In the genomic region with DNA sequence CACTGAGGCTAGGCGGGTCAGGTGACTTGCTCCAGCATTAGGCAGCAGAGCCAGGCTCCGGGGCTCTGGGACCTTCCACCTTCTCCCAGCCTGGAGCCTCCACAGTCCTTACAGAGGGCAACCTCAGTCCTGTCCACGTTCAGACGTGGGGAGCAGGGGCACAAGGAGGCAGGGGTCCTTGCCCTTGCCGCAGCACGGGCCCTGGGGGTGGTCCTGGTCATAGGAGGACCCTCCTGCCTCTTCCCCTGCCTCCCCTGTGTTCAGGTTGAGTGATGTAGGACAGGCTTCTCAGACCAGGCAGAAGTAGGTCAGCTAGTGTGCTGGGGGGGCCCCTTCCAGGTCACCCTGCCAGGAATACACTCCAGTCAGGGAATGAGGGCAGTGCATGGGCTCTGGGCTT, we compare ENCODE assay signal across 27 cellular contexts. TPM values are rescaled to one million over a fixed set of nuclear protein-coding genes. Genes with fewer than 3 reads are reported as not detected.
DNase-seq lines count a peak whose midpoint lies in the region; ATAC-seq and TF ChIP-seq lines count a peak whose summit lies in the region.
"Had no signal": no experiment of that assay in that cellular context is flagged by ENCODE, and none has a peak within 500 bp of the region (broad histone marks: within the 10 kb centered on the region; RNA-seq: fewer than 3 reads in every experiment).

No MANE protein-coding gene starts in this region.

- no peak overlapping the region for H3K27ac Mint-ChIP-seq in natural killer cell treated with Interleukin-12 subunit alpha and Interleukin-12 subunit beta and Interleukin-15 and Interleukin-18, amount 100 ng/mL, for 72 hours
- H3K27ac Mint-ChIP-seq in natural killer cell, result no peak overlapping the region
- H3K27ac Mint-ChIP-seq: CD14-positive monocyte had no signal

- H3K4me3 Mint-ChIP-seq in natural killer cell treated with Interleukin-12 subunit alpha and Interleukin-12 subunit beta and Interleukin-15 and Interleukin-18, amount 100 ng/mL, for 72 hours, result no peak overlapping the region
- H3K4me3 Mint-ChIP-seq in natural killer cell, result no peak overlapping the region
- H3K4me3 Mint-ChIP-seq: CD14-positive monocyte; CD8-positive, alpha-beta memory T cell had no signal

- peak overlapping the region; percentile 38 for H4K91ac ChIP-seq in neuronal stem cell (ENCODE audit: low read depth, low read length, poor library complexity)

- TF ChIP-seq CTCF in natural killer cell (IDR thresholded peaks at IDR 0.05) (no peak), foreskin keratinocyte (conservative IDR thresholded peaks at IDR 0.05) (no peak)

- peaks cover 7 to 19% of the 10 kb centered on the region in 2 donors for H3K27me3 Mint-ChIP-seq in natural killer cell treated with Interleukin-12 subunit alpha and Interleukin-12 subunit beta and Interleukin-15 and Interleukin-18, amount 100 ng/mL, for 72 hours
- H3K27me3 Mint-ChIP-seq in natural killer cell (ENCODE audit: low read depth in 2 of 2), result peaks cover 18 to 20% of the 10 kb centered on the region in 2 donors

- H2BK120ac ChIP-seq in neuronal stem cell (ENCODE audit: low read depth, low read length), result no peak overlapping the region

- H3K79me1 ChIP-seq in neuronal stem cell (ENCODE audit: low read depth, low read length), result no peaks in the 10 kb centered on the region

- WGBS in neuronal stem cell (ENCODE audit: extremely low coverage in 2 of 2, insufficient read length in 2 of 2, insufficient replicate concordance in 1 of 2), 2 donors, result no CpG with 5 or more reads among the region's 6 CpGs
- 73 to 79% methylated on average over 6 of the region's 6 CpGs for whole genome bisulfite sequencing in aorta, 2 donors

- no peaks in the 10 kb centered on the region for H3K9me3 ChIP-seq in neuronal stem cell (replicated peaks in 1 of 2; ENCODE audit: control insufficient read depth in 2 of 2, insufficient read depth in 1 of 2, low read depth in 1 of 2, low read length in 2 of 2)
- H3K9me3 ChIP-seq in aorta (ENCODE audit: control insufficient read depth, low read length), result no peaks in the 10 kb centered on the region
- H3K9me3 ChIP-seq: BE2C had no signal

- peak overlapping the region; percentile 52 for H3K27ac ChIP-seq in foreskin keratinocyte
- no peak overlapping the region for H3K27ac ChIP-seq in neuronal stem cell (replicated peaks; ENCODE audit: low read length)
- H3K27ac ChIP-seq in aorta (ENCODE audit: low read depth in 1 of 2, low read length in 2 of 2), result no peak overlapping the region
- H3K27ac ChIP-seq: SK-N-MC had no signal

- no peak overlapping the region for H3K9ac ChIP-seq in neuronal stem cell (ENCODE audit: low read depth, low read length, poor library complexity)

- no peaks in the 10 kb centered on the region for H3K36me3 ChIP-seq in neuronal stem cell (replicated peaks in 1 of 2; ENCODE audit: control insufficient read depth in 2 of 2, insufficient read depth in 2 of 2, low read length in 2 of 2)
- no peaks in the 10 kb centered on the region for H3K36me3 ChIP-seq in aorta (ENCODE audit: control insufficient read depth in 1 of 2, insufficient read depth in 2 of 2, low read length in 1 of 2)
- H3K36me3 ChIP-seq: BE2C had no signal

- H3K9me3 Mint-ChIP-seq in natural killer cell treated with Interleukin-12 subunit alpha and Interleukin-12 subunit beta and Interleukin-15 and Interleukin-18, amount 100 ng/mL, for 72 hours, result no peaks in the 10 kb centered on the region
- no peaks in the 10 kb centered on the region for H3K9me3 Mint-ChIP-seq in natural killer cell
- H3K9me3 Mint-ChIP-seq: CD14-positive monocyte; CD8-positive, alpha-beta memory T cell had no signal

- H2AK5ac ChIP-seq in neuronal stem cell (ENCODE audit: low read depth, low read length), result peak overlapping the region; percentile 48

- intact Hi-C loops in natural killer cell (cut with micrococcal nuclease), result no loop called here
- intact Hi-C loops in aorta (cut with DNase I), result no loop called here

- peaks cover 0 to 3% of the 10 kb centered on the region in 2 donors for H3K4me1 Mint-ChIP-seq in natural killer cell treated with Interleukin-12 subunit alpha and Interleukin-12 subunit beta and Interleukin-15 and Interleukin-18, amount 100 ng/mL, for 72 hours (ENCODE audit: low read depth in 2 of 2)
- no peaks in the 10 kb centered on the region for H3K4me1 Mint-ChIP-seq in natural killer cell
- H3K4me1 Mint-ChIP-seq: CD14-positive monocyte had no signal

- H3K18ac ChIP-seq in neuronal stem cell (ENCODE audit: low read length), result peak overlapping the region; percentile 55

- no peak overlapping the region for H2BK5ac ChIP-seq in neuronal stem cell (ENCODE audit: low read length)

- H2BK15ac ChIP-seq in neuronal stem cell (ENCODE audit: low read length), result peak overlapping the region; percentile 40

- H3K4me3 ChIP-seq in neuronal stem cell (ENCODE audit: low read length in 2 of 2) (no peak overlapping the region), aorta (ENCODE audit: low read length in 2 of 2) (no peak overlapping the region)
- H3K4me3 ChIP-seq: SK-N-MC had no signal

- H3K27me3 ChIP-seq in foreskin keratinocyte (no peaks in the 10 kb centered on the region), neuronal stem cell (ENCODE audit: control insufficient read depth in 3 of 3, insufficient read depth in 3 of 3, low read depth in 1 of 3, low read length in 3 of 3) (peaks cover 0 to 25% (median 1%) of the 10 kb centered on the region in 3 experiments), aorta (ENCODE audit: control insufficient read depth in 1 of 2, insufficient read depth in 2 of 2, low read length in 1 of 2) (no peaks in the 10 kb centered on the region)
- H3K27me3 ChIP-seq: BE2C had no signal

- H2AFZ ChIP-seq in neuronal stem cell (ENCODE audit: low read length), result no peak overlapping the region

- H3K14ac ChIP-seq in neuronal stem cell (ENCODE audit: low read length), result no peak overlapping the region

- DNase-seq in natural killer cell treated with Interleukin-12 subunit alpha and Interleukin-12 subunit beta and Interleukin-15 and Interleukin-18, amount 100 ng/mL, for 72 hours (ENCODE audit: low spot score), result peak; percentile 37
- no peak for DNase-seq in natural killer cell
- DNase-seq in foreskin keratinocyte, result no peak
- DNase-seq in neuronal stem cell (ENCODE audit: low spot score), result no peak
- DNase-seq in aorta, result peak; percentile 17 to 55
- DNase-seq: 8988T, ACHN, BE2C, DMS 273 treated with DMSO at 0.1 percent for 48 hours, DMS79, EL, GF-D8, GOT3, KBM-7, NCI-H1105 treated with DMSO at 0.1 percent for 48 hours, NCI-H2029, NCI-H2227 treated with DMSO at 0.1 percent for 48 hours, NCI-H526 treated with DMSO at 0.1 percent for 48 hours, SIG-M5 had no signal

- no peak overlapping the region for H3K23ac ChIP-seq in neuronal stem cell (ENCODE audit: low read depth, low read length, poor library complexity)

- no peak overlapping the region for H4K8ac ChIP-seq in neuronal stem cell (ENCODE audit: low read depth, low read length)

- peak overlapping the region; percentile 85 for H2BK12ac ChIP-seq in neuronal stem cell (ENCODE audit: low read length)

- ATAC-seq in natural killer cell treated with Interleukin-12 subunit alpha and Interleukin-12 subunit beta and Interleukin-15 and Interleukin-18, amount 100 ng/mL, for 72 hours, result no peak
- ATAC-seq in natural killer cell, result no peak
- ATAC-seq in foreskin keratinocyte, result no peak
- ATAC-seq in aorta (ENCODE audit: low FRiP score), result no peak
- ATAC-seq in HG02973 (IDR thresholded peaks at IDR 0.05; ENCODE audit: unreplicated experiment), result no peak
- no peak for ATAC-seq in GM18498 (IDR thresholded peaks at IDR 0.05; ENCODE audit: unreplicated experiment)
- ATAC-seq in HG03457 (IDR thresholded peaks at IDR 0.05; ENCODE audit: unreplicated experiment), result no peak
- ATAC-seq: HCT116, Panc1 had no signal

- H3K36me3 Mint-ChIP-seq in natural killer cell treated with Interleukin-12 subunit alpha and Interleukin-12 subunit beta and Interleukin-15 and Interleukin-18, amount 100 ng/mL, for 72 hours, result no peaks in the 10 kb centered on the region
- H3K36me3 Mint-ChIP-seq in natural killer cell, result no peaks in the 10 kb centered on the region
- H3K36me3 Mint-ChIP-seq: CD14-positive monocyte; CD8-positive, alpha-beta memory T cell had no signal

- no peak overlapping the region for H3K4me2 ChIP-seq in neuronal stem cell (ENCODE audit: insufficient read depth, low read length, poor library complexity, severe bottlenecking)

- H3K4ac ChIP-seq in neuronal stem cell (ENCODE audit: low read length), result no peak overlapping the region

- H3K4me1 ChIP-seq in foreskin keratinocyte, result peaks cover 23% of the 10 kb centered on the region
- H3K4me1 ChIP-seq in neuronal stem cell (ENCODE audit: control insufficient read depth in 2 of 2, insufficient read depth in 1 of 2, low read depth in 1 of 2, low read length in 2 of 2), result peaks cover 6 to 42% of the 10 kb centered on the region in 2 donors
- H3K4me1 ChIP-seq in aorta (ENCODE audit: control insufficient read depth in 1 of 2, insufficient read depth in 2 of 2, low read length in 2 of 2), result no peaks in the 10 kb centered on the region
- H3K4me1 ChIP-seq: BE2C had no signal

RNA-seq across cellular contexts. Expression of a gene that starts 5.4 kb away (rescaled TPM):
- total RNA-seq in natural killer cell treated with Interleukin-12 subunit alpha and Interleukin-12 subunit beta and Interleukin-15 and Interleukin-18, amount 100 ng/mL, for 72 hours, result not detected
- total RNA-seq in natural killer cell (under 1 TPM in 1 of 3 donors, not detected in 2; 0.11 TPM), foreskin keratinocyte (22.5 and 22.9 TPM in 2 replicates), aorta (1 to 10 TPM; 2.7 to 6.9 TPM)
- polyA plus RNA-seq in foreskin keratinocyte (13.8 and 14.1 TPM in 2 replicates), aorta (1 to 10 TPM; 1.1 to 1.7 TPM)
- polyA plus RNA-seq in neuronal stem cell (2013, experiment 1 of 2), result 38.1 TPM
- polyA plus RNA-seq in neuronal stem cell (2013, experiment 2 of 2), result 36.3 TPM
- polyA plus RNA-seq: CD14-positive monocyte had no signal

Comparison
In these comparisons a context has a peak if more than half of its experiments do, and no peak if none do; other contexts are left out.
1. DNase-seq: peak in natural killer cell treated with Interleukin-12 subunit alpha and Interleukin-12 subunit beta and Interleukin-15 and Interleukin-18, amount 100 ng/mL, for 72 hours (single experiment) and aorta (2 of 2); none in natural killer cell (single experiment), foreskin keratinocyte (0 of 2) and neuronal stem cell (single experiment).